ENCODE assay signal across 14 cellular contexts in the genomic region with DNA sequence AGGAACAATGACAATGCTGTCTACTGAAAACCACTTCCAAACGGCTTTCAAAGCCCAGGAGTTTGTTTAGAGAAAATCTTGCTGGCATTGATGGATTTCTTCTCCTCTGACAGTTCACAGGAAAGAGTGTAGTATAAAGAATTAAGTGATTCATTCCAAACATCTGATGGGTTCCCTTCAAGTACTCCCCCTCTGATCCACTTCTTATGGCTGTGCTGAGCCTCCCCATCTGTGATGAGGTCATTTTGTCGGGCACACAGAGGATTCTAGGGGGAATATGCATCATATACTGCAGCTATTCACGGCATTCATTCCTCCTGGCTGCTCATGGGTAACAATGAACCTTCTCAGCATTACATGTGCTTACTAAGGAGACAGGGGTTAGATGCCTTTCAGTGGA.
A peak's percentile ranks its signal among the peaks of the same experiment; 100 is the strongest.
DNase-seq lines count a peak whose midpoint lies in the region; ATAC-seq, FAIRE-seq and TF ChIP-seq lines count a peak whose summit lies in the region.
"Had no signal": no experiment of that assay in that cellular context is flagged by ENCODE, and none has a peak within 500 bp of the region (broad histone marks: within the 10 kb centered on the region; RNA-seq: fewer than 3 reads in every experiment).

No MANE protein-coding gene starts in this region.

- DNase-seq in HS-5 (ENCODE audit: low read depth), result peak; percentile 58
- DNase-seq in K562 (ENCODE audit: extremely low read depth in 1 of 4, low spot score in 3 of 4), result no peak
- DNase-seq in inferior parietal cortex (ENCODE audit: extremely low spot score), result peak; percentile 66
- peak in 8 of 49 donors; percentile 14 to 58 (median 36) for DNase-seq in substantia nigra (lab: John Stamatoyannopoulos, UW)
- no peak for DNase-seq in ureter (ENCODE audit: low spot score)
- no peak for DNase-seq in T1000 (lab: John Stamatoyannopoulos, UW)
- DNase-seq in stimulated activated naive CD4-positive, alpha-beta T cell treated with Interleukin-2 at 50 U/mL for 16 hours (lab: John Stamatoyannopoulos, UW), result no peak
- DNase-seq: activated effector memory CD4-positive, alpha-beta T cell treated with Interleukin-2 at 50 U/mL for 16 hours; mammary epithelial cell; NCI-H1694; PC-9; stimulated activated CD4-positive, alpha-beta T cell treated with anti-CD3 and anti-CD28 coated beads, Interleukin-12 subunit alpha, Interleukin-12 subunit beta, amount 100 ng/mL, for 4 hours had no signal

- POLR2A ChIA-PET in K562 (lab: Yijun Ruan, JAX), result no interaction called here

- BruUV-seq in K562 (replicated peaks; lab: Mats Ljungman, UMichigan), result no TSS peak

- no peak overlapping the region for H3K4me2 ChIP-seq in K562 (ENCODE audit: insufficient read depth, low read length)
- H3K4me2 ChIP-seq: PC-9 had no signal

- H3K9me1 ChIP-seq in K562 (ENCODE audit: control insufficient read depth, insufficient read depth, low read length), result no peaks in the 10 kb centered on the region

- H3K4me3 ChIP-seq in K562, result no peak overlapping the region
- H3K4me3 ChIP-seq: HAP-1, PC-9 had no signal

- H3K9me3 ChIP-seq in K562 (replicated peaks; ENCODE audit: control insufficient read depth, insufficient read depth, low read depth, low read length), result no peaks in the 10 kb centered on the region
- H3K9me3 ChIP-seq: HAP-1 had no signal

- no peak overlapping the region for H3K9ac ChIP-seq in K562 (ENCODE audit: insufficient read depth in 1 of 2, low read depth in 2 of 2, low read length in 2 of 2)

- CTCF ChIA-PET in K562 (lab: Yijun Ruan, JAX; ENCODE audit: low intra/inter-chr PET ratio), result no interaction called here

- H2AFZ ChIP-seq in K562 (ENCODE audit: low read depth, low read length), result no peak overlapping the region
- H2AFZ ChIP-seq: PC-9 had no signal

- in situ Hi-C loops in K562 (cut with MboI), result no loop called here

- H3K27ac ChIP-seq in K562 (ENCODE audit: extremely low read depth, low read depth, low read length) (no peak overlapping the region), substantia nigra (ENCODE audit: low read depth, low read length, poor library complexity, severe bottlenecking) (peak overlapping the region; percentile 98)
- H3K27ac ChIP-seq: PC-9 had no signal

- H3K36me3 ChIP-seq in K562 (ENCODE audit: control insufficient read depth, insufficient read depth, low read length), result peaks cover 6% of the 10 kb centered on the region; the same call in 1 of the 3 replicates

- intact Hi-C loops in K562 (cut with micrococcal nuclease), result no loop called here

- no peaks in the 10 kb centered on the region; a peak in 2 of 5 replicates for H3K4me1 ChIP-seq in K562 (replicated peaks in 1 of 2; ENCODE audit: control insufficient read depth in 2 of 2, insufficient read depth in 2 of 2, low read length in 2 of 2)

- no peak for FAIRE-seq in K562 (lab: Jason Lieb, UNC)

- H3K27me3 ChIP-seq in K562 (ENCODE audit: control insufficient read depth in 2 of 2, insufficient read depth in 2 of 2, low read length in 2 of 2), result no peaks in the 10 kb centered on the region

- no peak for TF ChIP-seq CTCF in K562 (IDR thresholded peaks at IDR 0.05 in 2 of 3, conservative IDR thresholded peaks at IDR 0.05 in 1 of 3; ENCODE audit: insufficient read depth in 2 of 3, low read depth in 1 of 3, low read length in 3 of 3)

- no peaks in the 10 kb centered on the region for H4K20me1 ChIP-seq in K562 (replicated peaks; ENCODE audit: control insufficient read depth, insufficient read depth, low read length)

- no peak for TF ChIP-seq RAD21 in K562 (CRISPR knock-in tag; conservative IDR thresholded peaks at IDR 0.05 in 1 of 2, IDR thresholded peaks at IDR 0.05 in 1 of 2)

- TF ChIP-seq EP300 in K562 (IDR thresholded peaks at IDR 0.05; ENCODE audit: low read length), result no peak

- H3K79me2 ChIP-seq in K562 (ENCODE audit: control insufficient read depth, insufficient read depth, low read length), result no peaks in the 10 kb centered on the region

- WGBS in K562 (ENCODE audit: insufficient coverage, low coverage, missing lambda C conversion rate), result 39% methylated on average over 3 of the region's 3 CpGs

- TF ChIP-seq POLR2A in K562 (conservative IDR thresholded peaks at IDR 0.05), result no peak

- no peak for ATAC-seq in K562
- no peak for ATAC-seq in HG03196 (IDR thresholded peaks at IDR 0.05; ENCODE audit: unreplicated experiment)

TF ChIP-seq in K562, 482 proteins besides CTCF, POLR2A, EP300 and RAD21:
- TF ChIP-seq MIER1 (IDR thresholded peaks at IDR 0.05; ENCODE audit: low read depth) (no peak), MEIS2 (IDR thresholded peaks at IDR 0.05; ENCODE audit: partially characterized antibody) (peak; percentile 4)
TF ChIP-seq in K562: peak in this region for 1.

Comparison
In these comparisons a context has a peak if more than half of its experiments do, and no peak if none do; other contexts are left out.
1. DNase-seq: peak in HS-5 (single experiment) and inferior parietal cortex (single experiment); none in K562 (0 of 4), ureter (single experiment), T1000 (single experiment) and stimulated activated naive CD4-positive, alpha-beta T cell treated with Interleukin-2 at 50 U/mL for 16 hours (single experiment).